In the genomic region with DNA sequence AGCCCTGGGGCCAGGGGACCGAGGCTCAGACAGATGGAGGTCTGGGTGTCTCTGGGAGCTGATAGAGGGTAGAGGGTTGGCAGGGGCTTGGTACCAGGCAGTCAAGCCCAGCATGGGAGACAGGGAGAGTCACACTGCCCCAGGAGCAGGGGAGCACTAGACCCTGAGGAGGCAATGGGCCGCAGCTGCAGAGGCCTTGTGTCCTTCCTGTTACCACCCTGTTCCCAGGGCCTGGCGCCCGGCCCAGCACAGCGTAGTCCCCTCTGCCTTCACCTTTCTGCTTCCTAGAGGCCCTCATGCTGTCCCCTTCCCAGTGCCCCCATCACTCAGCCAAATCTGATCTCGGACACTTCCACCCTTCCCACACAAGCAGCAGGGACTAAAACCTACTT, we compare ENCODE assay signal across 1 cellular context.
TF ChIP-seq lines count a peak whose summit lies in the region.

No MANE protein-coding gene starts in this region.

TF ChIP-seq in GM23338, 12 proteins besides CTCF, POLR2A, EP300 and RAD21 (continued from another document):
- TF ChIP-seq, protein P1, sequence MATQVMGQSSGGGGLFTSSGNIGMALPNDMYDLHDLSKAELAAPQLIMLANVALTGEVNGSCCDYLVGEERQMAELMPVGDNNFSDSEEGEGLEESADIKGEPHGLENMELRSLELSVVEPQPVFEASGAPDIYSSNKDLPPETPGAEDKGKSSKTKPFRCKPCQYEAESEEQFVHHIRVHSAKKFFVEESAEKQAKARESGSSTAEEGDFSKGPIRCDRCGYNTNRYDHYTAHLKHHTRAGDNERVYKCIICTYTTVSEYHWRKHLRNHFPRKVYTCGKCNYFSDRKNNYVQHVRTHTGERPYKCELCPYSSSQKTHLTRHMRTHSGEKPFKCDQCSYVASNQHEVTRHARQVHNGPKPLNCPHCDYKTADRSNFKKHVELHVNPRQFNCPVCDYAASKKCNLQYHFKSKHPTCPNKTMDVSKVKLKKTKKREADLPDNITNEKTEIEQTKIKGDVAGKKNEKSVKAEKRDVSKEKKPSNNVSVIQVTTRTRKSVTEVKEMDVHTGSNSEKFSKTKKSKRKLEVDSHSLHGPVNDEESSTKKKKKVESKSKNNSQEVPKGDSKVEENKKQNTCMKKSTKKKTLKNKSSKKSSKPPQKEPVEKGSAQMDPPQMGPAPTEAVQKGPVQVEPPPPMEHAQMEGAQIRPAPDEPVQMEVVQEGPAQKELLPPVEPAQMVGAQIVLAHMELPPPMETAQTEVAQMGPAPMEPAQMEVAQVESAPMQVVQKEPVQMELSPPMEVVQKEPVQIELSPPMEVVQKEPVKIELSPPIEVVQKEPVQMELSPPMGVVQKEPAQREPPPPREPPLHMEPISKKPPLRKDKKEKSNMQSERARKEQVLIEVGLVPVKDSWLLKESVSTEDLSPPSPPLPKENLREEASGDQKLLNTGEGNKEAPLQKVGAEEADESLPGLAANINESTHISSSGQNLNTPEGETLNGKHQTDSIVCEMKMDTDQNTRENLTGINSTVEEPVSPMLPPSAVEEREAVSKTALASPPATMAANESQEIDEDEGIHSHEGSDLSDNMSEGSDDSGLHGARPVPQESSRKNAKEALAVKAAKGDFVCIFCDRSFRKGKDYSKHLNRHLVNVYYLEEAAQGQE (IDR thresholded peaks at IDR 0.05; ENCODE audit: unreplicated experiment): no peak
- TF ChIP-seq ZNF331 (CRISPR knock-in tag; IDR thresholded peaks at IDR 0.05; ENCODE audit: low read depth): no peak
- TF ChIP-seq, protein P2, sequence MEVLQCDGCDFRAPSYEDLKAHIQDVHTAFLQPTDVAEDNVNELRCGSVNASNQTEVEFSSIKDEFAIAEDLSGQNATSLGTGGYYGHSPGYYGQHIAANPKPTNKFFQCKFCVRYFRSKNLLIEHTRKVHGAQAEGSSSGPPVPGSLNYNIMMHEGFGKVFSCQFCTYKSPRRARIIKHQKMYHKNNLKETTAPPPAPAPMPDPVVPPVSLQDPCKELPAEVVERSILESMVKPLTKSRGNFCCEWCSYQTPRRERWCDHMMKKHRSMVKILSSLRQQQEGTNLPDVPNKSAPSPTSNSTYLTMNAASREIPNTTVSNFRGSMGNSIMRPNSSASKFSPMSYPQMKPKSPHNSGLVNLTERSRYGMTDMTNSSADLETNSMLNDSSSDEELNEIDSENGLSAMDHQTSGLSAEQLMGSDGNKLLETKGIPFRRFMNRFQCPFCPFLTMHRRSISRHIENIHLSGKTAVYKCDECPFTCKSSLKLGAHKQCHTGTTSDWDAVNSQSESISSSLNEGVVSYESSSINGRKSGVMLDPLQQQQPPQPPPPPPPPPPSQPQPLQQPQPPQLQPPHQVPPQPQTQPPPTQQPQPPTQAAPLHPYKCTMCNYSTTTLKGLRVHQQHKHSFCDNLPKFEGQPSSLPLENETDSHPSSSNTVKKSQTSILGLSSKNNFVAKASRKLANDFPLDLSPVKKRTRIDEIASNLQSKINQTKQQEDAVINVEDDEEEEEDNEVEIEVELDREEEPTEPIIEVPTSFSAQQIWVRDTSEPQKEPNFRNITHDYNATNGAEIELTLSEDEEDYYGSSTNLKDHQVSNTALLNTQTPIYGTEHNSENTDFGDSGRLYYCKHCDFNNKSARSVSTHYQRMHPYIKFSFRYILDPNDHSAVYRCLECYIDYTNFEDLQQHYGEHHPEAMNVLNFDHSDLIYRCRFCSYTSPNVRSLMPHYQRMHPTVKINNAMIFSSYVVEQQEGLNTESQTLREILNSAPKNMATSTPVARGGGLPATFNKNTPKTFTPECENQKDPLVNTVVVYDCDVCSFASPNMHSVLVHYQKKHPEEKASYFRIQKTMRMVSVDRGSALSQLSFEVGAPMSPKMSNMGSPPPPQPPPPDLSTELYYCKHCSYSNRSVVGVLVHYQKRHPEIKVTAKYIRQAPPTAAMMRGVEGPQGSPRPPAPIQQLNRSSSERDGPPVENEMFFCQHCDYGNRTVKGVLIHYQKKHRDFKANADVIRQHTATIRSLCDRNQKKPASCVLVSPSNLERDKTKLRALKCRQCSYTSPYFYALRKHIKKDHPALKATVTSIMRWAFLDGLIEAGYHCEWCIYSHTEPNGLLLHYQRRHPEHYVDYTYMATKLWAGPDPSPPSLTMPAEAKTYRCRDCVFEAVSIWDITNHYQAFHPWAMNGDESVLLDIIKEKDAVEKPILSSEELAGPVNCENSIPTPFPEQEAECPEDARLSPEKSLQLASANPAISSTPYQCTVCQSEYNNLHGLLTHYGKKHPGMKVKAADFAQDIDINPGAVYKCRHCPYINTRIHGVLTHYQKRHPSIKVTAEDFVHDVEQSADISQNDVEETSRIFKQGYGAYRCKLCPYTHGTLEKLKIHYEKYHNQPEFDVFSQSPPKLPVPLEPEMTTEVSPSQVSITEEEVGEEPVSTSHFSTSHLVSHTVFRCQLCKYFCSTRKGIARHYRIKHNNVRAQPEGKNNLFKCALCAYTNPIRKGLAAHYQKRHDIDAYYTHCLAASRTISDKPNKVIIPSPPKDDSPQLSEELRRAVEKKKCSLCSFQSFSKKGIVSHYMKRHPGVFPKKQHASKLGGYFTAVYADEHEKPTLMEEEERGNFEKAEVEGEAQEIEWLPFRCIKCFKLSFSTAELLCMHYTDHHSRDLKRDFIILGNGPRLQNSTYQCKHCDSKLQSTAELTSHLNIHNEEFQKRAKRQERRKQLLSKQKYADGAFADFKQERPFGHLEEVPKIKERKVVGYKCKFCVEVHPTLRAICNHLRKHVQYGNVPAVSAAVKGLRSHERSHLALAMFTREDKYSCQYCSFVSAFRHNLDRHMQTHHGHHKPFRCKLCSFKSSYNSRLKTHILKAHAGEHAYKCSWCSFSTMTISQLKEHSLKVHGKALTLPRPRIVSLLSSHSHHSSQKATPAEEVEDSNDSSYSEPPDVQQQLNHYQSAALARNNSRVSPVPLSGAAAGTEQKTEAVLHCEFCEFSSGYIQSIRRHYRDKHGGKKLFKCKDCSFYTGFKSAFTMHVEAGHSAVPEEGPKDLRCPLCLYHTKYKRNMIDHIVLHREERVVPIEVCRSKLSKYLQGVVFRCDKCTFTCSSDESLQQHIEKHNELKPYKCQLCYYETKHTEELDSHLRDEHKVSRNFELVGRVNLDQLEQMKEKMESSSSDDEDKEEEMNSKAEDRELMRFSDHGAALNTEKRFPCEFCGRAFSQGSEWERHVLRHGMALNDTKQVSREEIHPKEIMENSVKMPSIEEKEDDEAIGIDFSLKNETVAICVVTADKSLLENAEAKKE (CRISPR knock-in tag; IDR thresholded peaks at IDR 0.05): no peak
- TF ChIP-seq POLR2AphosphoS5 (IDR thresholded peaks at IDR 0.05; ENCODE audit: low read depth): no peak
TF ChIP-seq in GM23338: peak in this region for 0.
